In genomic region chr1:36635284-36635683, GRCh38 we compare ENCODE assay signal across 33 cellular contexts.
A peak's percentile ranks its signal among the peaks of the same experiment; 100 is the strongest.
DNase-seq lines count a peak whose midpoint lies in the region; ATAC-seq, FAIRE-seq and TF ChIP-seq lines count a peak whose summit lies in the region.
"Had no signal": no experiment of that assay in that cellular context is flagged by ENCODE, and none has a peak within 500 bp of the region (broad histone marks: within the 10 kb centered on the region; RNA-seq: fewer than 3 reads in every experiment).

No MANE protein-coding gene starts in this region.

- TF ChIP-seq CTCF in HEK293 (tag by site-specific recombination; IDR thresholded peaks at IDR 0.05) (no peak), K562 (IDR thresholded peaks at IDR 0.05 in 2 of 3, conservative IDR thresholded peaks at IDR 0.05 in 1 of 3; ENCODE audit: insufficient read depth in 2 of 3, low read depth in 1 of 3, low read length in 3 of 3) (no peak), osteoblast (IDR thresholded peaks at IDR 0.05; ENCODE audit: extremely low read depth, low read depth, low read length) (no peak), coronary artery (IDR thresholded peaks at IDR 0.05) (no peak), right lobe of liver (IDR thresholded peaks at IDR 0.05) (no peak)

- intact Hi-C loops in K562 (cut with micrococcal nuclease) (no loop called here), right lobe of liver (cut with DNase I) (no loop called here)

- WGBS in K562 (ENCODE audit: insufficient coverage, low coverage, missing lambda C conversion rate) = 0% methylated on average over 5 of the region's 5 CpGs
- 96% methylated on average over 3 of the region's 5 CpGs for WGBS in right lobe of liver (ENCODE audit: insufficient coverage, low coverage, low lambda C conversion rate, missing lambda C conversion rate)

- FAIRE-seq in K562 (lab: Jason Lieb, UNC) = peak; percentile 35
- FAIRE-seq: A204.1, A549, D721Med had no signal

- H3K4me2 ChIP-seq in K562 (ENCODE audit: insufficient read depth, low read length) (no peak overlapping the region), osteoblast (ENCODE audit: insufficient read depth, low read length) (no peak overlapping the region)
- H3K4me2 ChIP-seq: A549; BLaER1; BLaER1 treated with 17β-estradiol and CSF1 and Interleukin-3, amounts not matched to agents 10 nM and 100 nM had no signal

- H4K20me1 ChIP-seq in K562 (replicated peaks; ENCODE audit: control insufficient read depth, insufficient read depth, low read length) (0 out of 2 replicates have a peak, but pooled peaks cover 4% of the 10 kb centered on the region), osteoblast (ENCODE audit: insufficient read depth, low read length) (no peaks in the 10 kb centered on the region)
- H4K20me1 ChIP-seq: BLaER1; BLaER1 treated with 17β-estradiol and CSF1 and Interleukin-3, amounts not matched to agents 10 nM and 100 nM had no signal

- H3K4me1 ChIP-seq in HEK293 (ENCODE audit: control insufficient read depth, insufficient read depth, low read length) (no peaks in the 10 kb centered on the region), K562 (replicated peaks in 1 of 2; ENCODE audit: control insufficient read depth in 2 of 2, insufficient read depth in 2 of 2, low read length in 2 of 2) (no peaks in the 10 kb centered on the region), osteoblast (ENCODE audit: insufficient read depth, low read length) (no peaks in the 10 kb centered on the region), right lobe of liver (no peaks in the 10 kb centered on the region)
- H3K4me1 ChIP-seq: A549; BE2C; BLaER1; BLaER1 treated with 17β-estradiol and CSF1 and Interleukin-3, amounts not matched to agents 10 nM and 100 nM; Caco-2 had no signal

- peaks cover 11 to 41% of the 10 kb centered on the region in 2 experiments; a peak in 4 of 5 replicates for H3K27me3 ChIP-seq in K562 (ENCODE audit: control insufficient read depth in 2 of 2, insufficient read depth in 2 of 2, low read length in 2 of 2)
- peaks cover under 1% of the 10 kb centered on the region for H3K27me3 ChIP-seq in osteoblast (ENCODE audit: insufficient read depth, low read length)
- no peaks in the 10 kb centered on the region for H3K27me3 ChIP-seq in right lobe of liver
- H3K27me3 ChIP-seq: BE2C; BLaER1; BLaER1 treated with 17β-estradiol and CSF1 and Interleukin-3, amounts not matched to agents 10 nM and 100 nM had no signal

- no peak overlapping the region for H3K4me3 ChIP-seq in HEK293 (ENCODE audit: low read depth, low read length)
- H3K4me3 ChIP-seq in K562 = no peak overlapping the region
- no peak overlapping the region for H3K4me3 ChIP-seq in osteoblast (ENCODE audit: insufficient read depth, low read length)
- no peak overlapping the region for H3K4me3 ChIP-seq in coronary artery
- no peak overlapping the region for H3K4me3 ChIP-seq in right lobe of liver
- H3K4me3 ChIP-seq: A549; BLaER1; BLaER1 treated with 17β-estradiol and CSF1 and Interleukin-3, amounts not matched to agents 10 nM and 100 nM had no signal

- DNase-seq in K562 (ENCODE audit: extremely low read depth in 1 of 4, low spot score in 3 of 4) (no peak), osteoblast (ENCODE audit: insufficient read length, low spot score, missing footprints) (peak; percentile 29), hepatic stellate cell (ENCODE audit: low spot score) (no peak), coronary artery (ENCODE audit: low spot score) (no peak), right lobe of liver (no peak)
- DNase-seq: 8988T; ACHN; AML-193; BE2C; C1 segment of cervical spinal cord; Caco-2; Calu3; CD4-positive, alpha-beta memory T cell; CD4-positive, alpha-beta T cell; CD4-positive, CD25-positive, alpha-beta regulatory T cell; CD8-positive, alpha-beta memory T cell; CD8-positive, alpha-beta T cell; COR-L47; DMS 273 treated with DMSO at 0.1 percent for 48 hours; DMS153; DMS53; DMS79; DMS79 treated with DMSO at 0.1 percent for 48 hours; DND-41; EL had no signal

- H3K79me2 ChIP-seq in K562 (ENCODE audit: control insufficient read depth, insufficient read depth, low read length) = no peaks in the 10 kb centered on the region
- no peaks in the 10 kb centered on the region for H3K79me2 ChIP-seq in osteoblast (ENCODE audit: insufficient read depth, low read length)

- H3K9me3 ChIP-seq in HEK293 (ENCODE audit: control insufficient read depth, insufficient read depth, low read depth, low read length) = no peaks in the 10 kb centered on the region
- no peaks in the 10 kb centered on the region for H3K9me3 ChIP-seq in K562 (replicated peaks; ENCODE audit: control insufficient read depth, insufficient read depth, low read depth, low read length)
- H3K9me3 ChIP-seq in osteoblast (ENCODE audit: low read depth, low read length) = no peaks in the 10 kb centered on the region
- no peaks in the 10 kb centered on the region for H3K9me3 ChIP-seq in right lobe of liver
- H3K9me3 ChIP-seq: A549; BE2C; BLaER1; BLaER1 treated with 17β-estradiol and CSF1 and Interleukin-3, amounts not matched to agents 10 nM and 100 nM; Caco-2 had no signal

- in situ Hi-C loops in K562 (cut with MboI) = no loop called here

- POLR2A ChIA-PET in HEK293 (lab: Yijun Ruan, JAX) = no interaction called here
- POLR2A ChIA-PET in K562 (lab: Yijun Ruan, JAX) = interaction anchor here (1.4 kb wide), 1 partner anchor 11 kb away, joined by 11 read pairs; no protein-coding TSS in a partner anchor

- CTCF ChIA-PET in HEK293 (lab: Yijun Ruan, JAX) = interaction anchor here (0.6 kb wide), 1 partner anchor 15 kb away, joined by 3 read pairs; no protein-coding TSS in a partner anchor
- CTCF ChIA-PET in K562 (lab: Yijun Ruan, JAX; ENCODE audit: low intra/inter-chr PET ratio) = interaction anchor here (1.0 kb wide), 1 partner anchor 15 kb away, joined by 3 read pairs; no protein-coding TSS in a partner anchor

- no peak for TF ChIP-seq EP300 in K562 (IDR thresholded peaks at IDR 0.05; ENCODE audit: low read length)

- BruUV-seq in K562 (replicated peaks; lab: Mats Ljungman, UMichigan) = no TSS peak

- H3K27ac ChIP-seq in HEK293 (ENCODE audit: extremely low read depth, low read depth, low read length) (no peak overlapping the region), K562 (ENCODE audit: extremely low read depth, low read depth, low read length) (no peak overlapping the region), osteoblast (ENCODE audit: low read depth, low read length) (no peak overlapping the region), coronary artery (no peak overlapping the region), right lobe of liver (no peak overlapping the region)
- H3K27ac ChIP-seq: 22Rv1; A549; BLaER1; BLaER1 treated with 17β-estradiol and CSF1 and Interleukin-3, amounts not matched to agents 10 nM and 100 nM; C4-2B had no signal

- H3K9me1 ChIP-seq in K562 (ENCODE audit: control insufficient read depth, insufficient read depth, low read length) = no peaks in the 10 kb centered on the region

- H2AFZ ChIP-seq in K562 (ENCODE audit: low read depth, low read length) = no peak overlapping the region
- H2AFZ ChIP-seq in osteoblast (ENCODE audit: low read length) = no peak overlapping the region

- no peak for TF ChIP-seq RAD21 in K562 (CRISPR knock-in tag; conservative IDR thresholded peaks at IDR 0.05 in 1 of 2, IDR thresholded peaks at IDR 0.05 in 1 of 2)

- TF ChIP-seq POLR2A in K562 (conservative IDR thresholded peaks at IDR 0.05) (no peak), right lobe of liver (IDR thresholded peaks at IDR 0.05) (no peak)

- H3K36me3 ChIP-seq in HEK293 (ENCODE audit: control insufficient read depth in 2 of 2, insufficient read depth in 1 of 2, low read length in 2 of 2) (no peaks in the 10 kb centered on the region), K562 (ENCODE audit: control insufficient read depth, insufficient read depth, low read length) (no peaks in the 10 kb centered on the region), osteoblast (ENCODE audit: insufficient read depth, low read length) (no peaks in the 10 kb centered on the region), right lobe of liver (no peaks in the 10 kb centered on the region)
- H3K36me3 ChIP-seq: BE2C; BLaER1; BLaER1 treated with 17β-estradiol and CSF1 and Interleukin-3, amounts not matched to agents 10 nM and 100 nM had no signal

- ATAC-seq in K562 = no peak
- no peak for ATAC-seq in right lobe of liver
- ATAC-seq: A549; CD8-positive, alpha-beta T cell had no signal

- no peak overlapping the region for H3K9ac ChIP-seq in K562 (ENCODE audit: insufficient read depth in 1 of 2, low read depth in 2 of 2, low read length in 2 of 2)
- H3K9ac ChIP-seq: BLaER1; BLaER1 treated with 17β-estradiol and CSF1 and Interleukin-3, amounts not matched to agents 10 nM and 100 nM had no signal

TF ChIP-seq in HEK293, 187 proteins besides CTCF, POLR2A, EP300 and RAD21:
- TF ChIP-seq TRIM28 (IDR thresholded peaks at IDR 0.05; ENCODE audit: borderline replicate concordance, low read length) = no peak
- peak; percentile 93 for TF ChIP-seq ZSCAN4 (tag by site-specific recombination; IDR thresholded peaks at IDR 0.05)

TF ChIP-seq in K562, 482 proteins besides CTCF, POLR2A, EP300 and RAD21:
- TF ChIP-seq PHF8 (IDR thresholded peaks at IDR 0.05; ENCODE audit: borderline replicate concordance, low read length) (no peak), THRB (CRISPR knock-in tag; conservative IDR thresholded peaks at IDR 0.05) (0 out of 2 replicates have a peak, but pooled peaks have one; percentile 23)
